In the genomic region with DNA sequence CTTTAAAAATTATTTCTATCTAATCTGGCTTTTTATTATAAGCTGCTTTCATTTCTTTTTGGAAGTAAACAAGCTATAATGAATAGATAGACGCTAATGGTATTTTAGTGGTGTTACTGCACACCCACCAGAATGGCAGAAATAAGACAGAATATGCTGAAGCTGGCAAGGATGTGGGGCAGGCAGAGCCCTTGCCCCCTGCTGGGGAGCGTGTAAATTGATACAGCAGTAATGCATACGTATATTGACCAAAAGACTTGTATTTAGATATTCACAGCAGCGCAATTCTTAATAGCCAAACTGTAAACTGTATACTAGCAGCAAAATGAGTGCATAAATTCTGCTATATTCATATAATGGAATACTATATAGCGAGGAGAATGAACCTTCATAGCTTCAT, we compare ENCODE assay signal across 10 cellular contexts. TPM values are rescaled to one million over a fixed set of nuclear protein-coding genes. Genes with fewer than 3 reads are reported as not detected.
DNase-seq lines count a peak whose midpoint lies in the region; ATAC-seq, FAIRE-seq and TF ChIP-seq lines count a peak whose summit lies in the region.
"Had no signal": no experiment of that assay in that cellular context is flagged by ENCODE, and none has a peak within 500 bp of the region (broad histone marks: within the 10 kb centered on the region; RNA-seq: fewer than 3 reads in every experiment).

No MANE protein-coding gene starts in this region.

- no peak for TF ChIP-seq POLR2A in endothelial cell of umbilical vein (IDR thresholded peaks at IDR 0.05; ENCODE audit: low read depth, low read length)

- no peaks in the 10 kb centered on the region for H3K9me1 ChIP-seq in endothelial cell of umbilical vein (replicated peaks; ENCODE audit: control insufficient read depth, extremely low read depth, insufficient read depth, low read length)

- TF ChIP-seq CTCF in left ventricle myocardium inferior (IDR thresholded peaks at IDR 0.05; ENCODE audit: borderline replicate concordance) = peak; percentile 11
- TF ChIP-seq CTCF in OCI-LY1 (IDR thresholded peaks at IDR 0.05; ENCODE audit: low read length) = peak; percentile 55
- peak; percentile 27 to 38 for TF ChIP-seq CTCF in endothelial cell of umbilical vein (IDR thresholded peaks at IDR 0.05; ENCODE audit: extremely low read depth in 1 of 2, insufficient read depth in 1 of 2, low read depth in 1 of 2, low read length in 2 of 2)

- DNase-seq in left ventricle myocardium inferior = no peak
- no peak for DNase-seq in left cardiac atrium
- DNase-seq in endothelial cell of umbilical vein (ENCODE audit: low read depth, low spot score) = peak; percentile 24
- DNase-seq in T1000 (lab: John Stamatoyannopoulos, UW) = no peak
- DNase-seq: mesendoderm had no signal

- intact Hi-C loops in left ventricle myocardium inferior (cut with micrococcal nuclease) (no loop called here), left cardiac atrium (cut with DNase I) (no loop called here), endothelial cell of umbilical vein (cut with micrococcal nuclease) (loop anchor here (2.0 to 5.0 kb wide), 2 partner anchors 34 to 88 kb away; a partner anchor contains a TSS)

- no peak overlapping the region for H3K9ac ChIP-seq in OCI-LY1 (ENCODE audit: low read length)
- no peak overlapping the region for H3K9ac ChIP-seq in endothelial cell of umbilical vein (replicated peaks; ENCODE audit: extremely low read depth, insufficient read depth, low read length)

- FAIRE-seq in endothelial cell of umbilical vein (lab: Jason Lieb, UNC) = no peak
- FAIRE-seq: frontal cortex had no signal

- no peak overlapping the region for H3K27ac ChIP-seq in left ventricle myocardium inferior (replicated peaks)
- H3K27ac ChIP-seq in OCI-LY1 (ENCODE audit: low read depth, low read length, poor library complexity, severe bottlenecking) = no peak overlapping the region
- no peak overlapping the region for H3K27ac ChIP-seq in endothelial cell of umbilical vein (ENCODE audit: insufficient read depth, low read depth, low read length)

- no peak overlapping the region for H2AFZ ChIP-seq in OCI-LY1 (ENCODE audit: low read length)
- H2AFZ ChIP-seq in endothelial cell of umbilical vein (ENCODE audit: low read depth, low read length) = no peak overlapping the region

- ATAC-seq in left cardiac atrium = no peak
- no peak for ATAC-seq in HG03457 (IDR thresholded peaks at IDR 0.05; ENCODE audit: unreplicated experiment)
- no peak for ATAC-seq in GM21786 (IDR thresholded peaks at IDR 0.05; ENCODE audit: unreplicated experiment)
- ATAC-seq in HG03097 (IDR thresholded peaks at IDR 0.05; ENCODE audit: low FRiP score, unreplicated experiment) = no peak

- no peaks in the 10 kb centered on the region for H3K9me2 ChIP-seq in OCI-LY1 (ENCODE audit: low read depth, low read length)

- dilution Hi-C loops in endothelial cell of umbilical vein (cut with MboI; ENCODE audit: extremely low pct_ligation_motif_present, low sequenced_read_pairs) = no loop called here

- CTCF ChIA-PET in endothelial cell of umbilical vein (lab: Charles Lee) = interaction anchor here (0.7 to 6.5 kb wide), 14 partner anchors 8 to 420 kb away, joined by 3 to 46 read pairs (median 3); no protein-coding TSS in a partner anchor

- no peaks in the 10 kb centered on the region for H3K4me1 ChIP-seq in left ventricle myocardium inferior
- peaks cover 10% of the 10 kb centered on the region for H3K4me1 ChIP-seq in OCI-LY1 (ENCODE audit: insufficient read depth, low read length, severe bottlenecking)
- H3K4me1 ChIP-seq in endothelial cell of umbilical vein (ENCODE audit: control insufficient read depth, extremely low read depth, insufficient read depth, low read length) = peaks cover 3% of the 10 kb centered on the region

- H3K79me2 ChIP-seq in OCI-LY1 (ENCODE audit: insufficient read depth, low read length) (no peaks in the 10 kb centered on the region), endothelial cell of umbilical vein (ENCODE audit: control insufficient read depth, insufficient read depth, low read length) (no peaks in the 10 kb centered on the region)

- H3K4me3 ChIP-seq in left ventricle myocardium inferior = no peak overlapping the region
- H3K4me3 ChIP-seq in OCI-LY1 (ENCODE audit: low read depth, low read length, poor library complexity, severe bottlenecking) = no peak overlapping the region
- H3K4me3 ChIP-seq in endothelial cell of umbilical vein (replicated peaks in 1 of 3; ENCODE audit: insufficient read depth in 1 of 3, low read depth in 1 of 3, low read length in 3 of 3) = no peak overlapping the region

- POLR2A ChIA-PET in endothelial cell of umbilical vein (lab: Charles Lee) = no interaction called here

- no peaks in the 10 kb centered on the region for H3F3A ChIP-seq in OCI-LY1 (ENCODE audit: insufficient read depth, low read length)

- no TSS peak for BruUV-seq in endothelial cell of umbilical vein (replicated peaks; lab: Mats Ljungman, UMichigan)

- H3K36me3 ChIP-seq in left ventricle myocardium inferior = peaks cover 66% of the 10 kb centered on the region
- peaks cover 21% of the 10 kb centered on the region; the same call in 1 of the 2 replicates for H3K36me3 ChIP-seq in OCI-LY1 (ENCODE audit: insufficient read depth, low read length)
- H3K36me3 ChIP-seq in endothelial cell of umbilical vein (ENCODE audit: control insufficient read depth in 2 of 2, extremely low read depth in 1 of 2, insufficient read depth in 2 of 2, low read length in 2 of 2) = peaks cover 4 to 30% of the 10 kb centered on the region in 2 experiments

- H4K20me1 ChIP-seq in OCI-LY1 (ENCODE audit: insufficient read depth, low read length) = no peaks in the 10 kb centered on the region
- no peaks in the 10 kb centered on the region for H4K20me1 ChIP-seq in endothelial cell of umbilical vein (replicated peaks; ENCODE audit: control insufficient read depth, extremely low read depth, insufficient read depth, low read length)

- no peak overlapping the region for H3K4me2 ChIP-seq in OCI-LY1 (ENCODE audit: low read length)
- no peak overlapping the region for H3K4me2 ChIP-seq in endothelial cell of umbilical vein (ENCODE audit: insufficient read depth, low read length)

- H3K27me3 ChIP-seq in left ventricle myocardium inferior (ENCODE audit: low read depth) = no peaks in the 10 kb centered on the region
- no peaks in the 10 kb centered on the region for H3K27me3 ChIP-seq in OCI-LY1 (ENCODE audit: insufficient read depth, low read length)
- no peaks in the 10 kb centered on the region for H3K27me3 ChIP-seq in endothelial cell of umbilical vein (ENCODE audit: control insufficient read depth in 2 of 2, insufficient read depth in 2 of 2, low read length in 2 of 2)

- no peaks in the 10 kb centered on the region for H3K9me3 ChIP-seq in left ventricle myocardium inferior (replicated peaks)
- no peaks in the 10 kb centered on the region for H3K9me3 ChIP-seq in OCI-LY1 (ENCODE audit: low read length)
- H3K9me3 ChIP-seq in endothelial cell of umbilical vein (replicated peaks; ENCODE audit: control insufficient read depth, insufficient read depth, low read length) = no peaks in the 10 kb centered on the region

TF ChIP-seq in endothelial cell of umbilical vein, 7 proteins besides CTCF, POLR2A, EP300 and RAD21 (continues in another document):
- no peak for TF ChIP-seq JUN (IDR thresholded peaks at IDR 0.05; ENCODE audit: borderline replicate concordance, insufficient read depth, insufficient read length, low read depth)
- no peak for TF ChIP-seq POLR2AphosphoS5 (IDR thresholded peaks at IDR 0.05; ENCODE audit: insufficient read depth, low read depth, low read length)
- TF ChIP-seq GATA2 (IDR thresholded peaks at IDR 0.05; ENCODE audit: insufficient read depth, insufficient read length, low read depth, low read length) = no peak
- TF ChIP-seq FOS (IDR thresholded peaks at IDR 0.05; ENCODE audit: borderline replicate concordance, insufficient read depth, low read length) = no peak
- TF ChIP-seq, protein P1, sequence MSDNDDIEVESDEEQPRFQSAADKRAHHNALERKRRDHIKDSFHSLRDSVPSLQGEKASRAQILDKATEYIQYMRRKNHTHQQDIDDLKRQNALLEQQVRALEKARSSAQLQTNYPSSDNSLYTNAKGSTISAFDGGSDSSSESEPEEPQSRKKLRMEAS (IDR thresholded peaks at IDR 0.05; ENCODE audit: insufficient read depth, insufficient read length) = no peak
- TF ChIP-seq EZH2 (IDR thresholded peaks at IDR 0.05; ENCODE audit: borderline replicate concordance, low read depth, low read length, severe bottlenecking) = no peak

RNA-seq across cellular contexts. Expression of a gene that starts 35.3 kb away (rescaled TPM):
- total RNA-seq in left ventricle myocardium inferior = 8.8 TPM
- total RNA-seq in left cardiac atrium = 10 to 100 TPM; 12.5 to 13.8 TPM
- total RNA-seq in endothelial cell of umbilical vein = 33.5 and 34.5 TPM in 2 replicates
- polyA plus RNA-seq in endothelial cell of umbilical vein = 16.1 and 21.7 TPM in 2 replicates
- 17.4 and 17.9 TPM in 2 replicates for polyA plus RNA-seq in endothelial cell of umbilical vein (2011; cell fraction: cytosol; rRNA removed)
- polyA plus RNA-seq in endothelial cell of umbilical vein (2011; cell fraction: nucleus; rRNA removed) = 25.9 and 31.7 TPM in 2 replicates
- 28.2 and 30.7 TPM in 2 replicates for polyA plus RNA-seq in endothelial cell of umbilical vein (2012)
- 36.0 and 36.2 TPM in 2 replicates for polyA minus RNA-seq in endothelial cell of umbilical vein
- 9.3 TPM for polyA minus RNA-seq in endothelial cell of umbilical vein (2011; cell fraction: cytosol; rRNA and poly(A)+ RNA removed)
- polyA minus RNA-seq in endothelial cell of umbilical vein (2011; cell fraction: nucleus; rRNA and poly(A)+ RNA removed) = 13.2 and 19.9 TPM in 2 replicates

RNA-seq across cellular contexts. Expression of a gene that starts 49.3 kb away (rescaled TPM):
- total RNA-seq in left ventricle myocardium inferior (126 TPM), left cardiac atrium (10 to 100 TPM; 73.6 to 90.6 TPM), endothelial cell of umbilical vein (162 TPM in 2 replicates)
- polyA plus RNA-seq in endothelial cell of umbilical vein = 267 and 300 TPM in 2 replicates
- polyA plus RNA-seq in endothelial cell of umbilical vein (2011; cell fraction: cytosol; rRNA removed) = 289 and 303 TPM in 2 replicates
- 146 and 154 TPM in 2 replicates for polyA plus RNA-seq in endothelial cell of umbilical vein (2011; cell fraction: nucleus; rRNA removed)
- polyA plus RNA-seq in endothelial cell of umbilical vein (2012) = 312 and 357 TPM in 2 replicates
- polyA minus RNA-seq in endothelial cell of umbilical vein = 129 and 139 TPM in 2 replicates
- 25.2 TPM for polyA minus RNA-seq in endothelial cell of umbilical vein (2011; cell fraction: cytosol; rRNA and poly(A)+ RNA removed)
- polyA minus RNA-seq in endothelial cell of umbilical vein (2011; cell fraction: nucleus; rRNA and poly(A)+ RNA removed) = 23.7 and 37.8 TPM in 2 replicates

RNA-seq across cellular contexts. Expression of a gene that starts 54.6 kb away (rescaled TPM):
- total RNA-seq in left ventricle myocardium inferior = 11.2 TPM
- total RNA-seq in left cardiac atrium = 1 to 10 TPM; 3.7 to 4.4 TPM
- total RNA-seq in endothelial cell of umbilical vein = 0.74 and 0.77 TPM in 2 replicates
- 0.46 and 0.59 TPM in 2 replicates for polyA plus RNA-seq in endothelial cell of umbilical vein
- 0.61 and 0.66 TPM in 2 replicates for polyA plus RNA-seq in endothelial cell of umbilical vein (2011; cell fraction: cytosol; rRNA removed)
- polyA plus RNA-seq in endothelial cell of umbilical vein (2011; cell fraction: nucleus; rRNA removed) = 0.63 and 0.97 TPM in 2 replicates
- polyA plus RNA-seq in endothelial cell of umbilical vein (2012) = 0.82 and 1.1 TPM in 2 replicates
- polyA minus RNA-seq in endothelial cell of umbilical vein = 0.23 and 0.58 TPM in 2 replicates
- 0.41 TPM for polyA minus RNA-seq in endothelial cell of umbilical vein (2011; cell fraction: cytosol; rRNA and poly(A)+ RNA removed)
- polyA minus RNA-seq in endothelial cell of umbilical vein (2011; cell fraction: nucleus; rRNA and poly(A)+ RNA removed) = 0.24 and 0.29 TPM in 2 replicates
